8 cellular contexts compared by ENCODE assay signal in the genomic region with DNA sequence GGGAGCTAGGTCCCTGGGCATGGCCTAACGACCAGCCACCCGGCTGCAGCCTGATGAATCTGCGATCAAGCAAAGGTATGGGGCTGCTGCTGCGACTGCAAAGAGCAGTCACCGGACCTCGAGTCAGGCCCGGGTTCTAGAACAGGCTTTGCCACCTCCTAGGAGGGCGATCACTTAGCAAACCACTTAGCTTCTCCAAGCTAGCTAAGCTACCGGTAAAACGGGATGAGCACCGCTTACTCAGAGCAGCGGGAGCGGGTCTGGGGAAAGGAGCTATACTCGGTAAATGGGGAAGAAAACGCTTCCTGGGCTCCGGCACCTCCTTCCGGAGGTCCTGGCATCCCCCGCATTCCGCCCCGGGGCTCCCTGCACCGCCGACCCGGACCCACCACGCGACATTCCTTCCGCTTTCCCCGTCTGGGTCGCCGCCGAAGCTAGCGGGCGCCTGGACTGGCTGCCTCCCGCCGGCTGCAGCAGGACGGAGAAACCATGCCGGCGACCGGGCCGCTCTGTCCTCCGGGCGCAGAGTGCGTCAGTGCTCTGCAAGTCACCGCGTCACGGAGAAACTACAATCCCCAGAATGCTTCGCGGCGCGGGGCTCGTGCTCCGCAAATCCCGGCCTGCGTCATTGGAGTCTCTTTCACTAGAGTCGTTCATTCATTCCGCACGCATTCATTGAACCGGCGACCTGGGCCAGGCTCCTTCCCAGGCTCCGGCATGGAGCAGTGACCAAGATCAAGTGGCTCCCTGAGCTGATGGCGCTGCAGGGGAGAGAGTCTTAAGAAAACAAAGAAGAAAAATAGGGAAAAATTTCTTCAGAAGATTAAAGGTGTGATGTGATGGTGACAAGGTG. TPM values are rescaled to one million over a fixed set of nuclear protein-coding genes. Genes with fewer than 3 reads are reported as not detected.
DNase-seq lines count a peak whose midpoint lies in the region; ATAC-seq and TF ChIP-seq lines count a peak whose summit lies in the region.

A gene (minus strand): TSS at position 531 of the 853 bp plus-strand sequence. CDS start 3,779 bp downstream, outside the sequence.

- H3K4me3 ChIP-seq in cardiac fibroblast (replicated peaks in 1 of 2; ENCODE audit: low read depth in 2 of 2, low read length in 2 of 2) (peak within 1 kb of the TSS; percentile 82 to 86), spleen (peak within 1 kb of the TSS; percentile 72 to 92 (median 84))

- DNase-seq in AG08396 (ENCODE audit: low spot score) (peak; percentile 94), NCI-H345 treated with DMSO at 0.1 percent for 48 hours (lab: John Stamatoyannopoulos, UW; ENCODE audit: unreplicated experiment) (peak; percentile 89), activated B cell treated with CpG ODN at 0.5 μM for 24 hours (peak; percentile 87), cardiac fibroblast (ENCODE audit: low read depth in 2 of 2) (peak; percentile 94), immature natural killer cell (peak; percentile 84 to 85 (median 84)), spleen (peak; percentile 98)

- peak within 1 kb of the TSS; percentile 95 for H3K27ac Mint-ChIP-seq in activated B cell treated with CpG ODN at 0.5 μM for 24 hours
- H3K27ac Mint-ChIP-seq in immature natural killer cell: peak within 1 kb of the TSS; percentile 92 to 100 (median 98)

- peaks cover 34% of the 10 kb centered on the region for H3K36me3 Mint-ChIP-seq in activated B cell treated with CpG ODN at 0.5 μM for 24 hours (ENCODE audit: low read depth)
- H3K36me3 Mint-ChIP-seq in immature natural killer cell: peaks cover 0 to 3% (median 3%) of the 10 kb centered on the region in 3 donors

- 0 to 1% (median 0%) methylated on average over 24 to 60 of the region's 60 CpGs for WGBS in spleen, 5 donors

- peak within 1 kb of the TSS; percentile 87 to 98 (median 95) for H3K27ac ChIP-seq in spleen

- H3K4me1 Mint-ChIP-seq in activated B cell treated with CpG ODN at 0.5 μM for 24 hours (peaks cover 68% of the 10 kb centered on the region), immature natural killer cell (peaks cover 56 to 69% of the 10 kb centered on the region in 2 donors)

- ATAC-seq in GM19023 (IDR thresholded peaks at IDR 0.05; ENCODE audit: unreplicated experiment) (peak; percentile 81), HG03280 (IDR thresholded peaks at IDR 0.05; ENCODE audit: unreplicated experiment) (peak; percentile 57), activated B cell treated with CpG ODN at 0.5 μM for 24 hours (ENCODE audit: low read depth) (peak; percentile 82)

- H3K4me1 ChIP-seq in spleen: peaks cover 27 to 93% (median 62%) of the 10 kb centered on the region in 6 donors

- POLR2A ChIA-PET in activated B cell treated with CpG ODN at 0.5 μM for 24 hours (lab: Charles Lee): interaction anchor here (0.6 to 6.2 kb wide), 16 partner anchors 8 to 1471 kb away, joined by 3 to 164 read pairs (median 6); a partner anchor contains a TSS

- no peak for TF ChIP-seq CTCF in activated B cell treated with CpG ODN at 0.5 μM for 24 hours (IDR thresholded peaks at IDR 0.05)
- no peak for TF ChIP-seq CTCF in cardiac fibroblast (IDR thresholded peaks at IDR 0.05; ENCODE audit: low read depth, low read length)
- peak in 2 of 11 experiments; percentile 8 to 23 for TF ChIP-seq CTCF in spleen (IDR thresholded peaks at IDR 0.05 in 8 of 11, conservative IDR thresholded peaks at IDR 0.05 in 3 of 11)

- H3K4me3 Mint-ChIP-seq in activated B cell treated with CpG ODN at 0.5 μM for 24 hours (peak within 1 kb of the TSS; percentile 99), immature natural killer cell (peak within 1 kb of the TSS; percentile 96 to 100 (median 99))

- H3K27me3 Mint-ChIP-seq in activated B cell treated with CpG ODN at 0.5 μM for 24 hours (no peaks in the 10 kb centered on the region), immature natural killer cell (ENCODE audit: low read depth in 3 of 3) (peaks cover 11 to 15% (median 14%) of the 10 kb centered on the region in 3 donors)

- intact Hi-C loops in activated B cell treated with CpG ODN at 0.5 μM for 24 hours (cut with micrococcal nuclease): loop anchor here (1.0 to 2.0 kb wide), 3 partner anchors 11 to 53 kb away; a partner anchor contains a TSS
- intact Hi-C loops in spleen (cut with DNase I; ENCODE audit: low total_unique reads): no loop called here

- CTCF ChIA-PET in activated B cell treated with CpG ODN at 0.5 μM for 24 hours (lab: Charles Lee): interaction anchor here (1.1 to 2.1 kb wide), 7 partner anchors 9 to 248 kb away, joined by 3 to 17 read pairs (median 3); a partner anchor contains a TSS

- no peaks in the 10 kb centered on the region for H3K27me3 ChIP-seq in spleen (replicated peaks in 1 of 7)

- H3K9me3 Mint-ChIP-seq in activated B cell treated with CpG ODN at 0.5 μM for 24 hours: no peaks in the 10 kb centered on the region
- H3K9me3 Mint-ChIP-seq in immature natural killer cell: no peaks in the 10 kb centered on the region

- peaks cover 0 to 23% (median 17%) of the 10 kb centered on the region in 6 donors for H3K36me3 ChIP-seq in spleen

- TF ChIP-seq POLR2A in spleen (IDR thresholded peaks at IDR 0.05): peak; percentile 40 to 88 (median 88)

- H3K9me3 ChIP-seq in spleen: no peaks in the 10 kb centered on the region

RNA-seq across cellular contexts. Expression of the gene that starts here (rescaled TPM):
- total RNA-seq in activated B cell treated with CpG ODN at 0.5 μM for 24 hours (59.8 and 62.7 TPM in 2 replicates), spleen (10 to 100 TPM; 42.9 to 62.2 (median 49.0) TPM)
- polyA plus RNA-seq in immature natural killer cell (100 to 1,000 TPM; 156 to 181 (median 164) TPM), spleen (10 to 100 TPM; 65.1 to 87.6 (median 86.6) TPM)

Comparison
In these comparisons a context has a peak if more than half of its experiments do, and no peak if none do; other contexts are left out.
1. Peak in every context shown above with its lines: DNase-seq, ATAC-seq, H3K4me3 ChIP-seq and H3K27ac ChIP-seq.